Comparison of ENCODE assay signal across 14 cellular contexts in the genomic region with DNA sequence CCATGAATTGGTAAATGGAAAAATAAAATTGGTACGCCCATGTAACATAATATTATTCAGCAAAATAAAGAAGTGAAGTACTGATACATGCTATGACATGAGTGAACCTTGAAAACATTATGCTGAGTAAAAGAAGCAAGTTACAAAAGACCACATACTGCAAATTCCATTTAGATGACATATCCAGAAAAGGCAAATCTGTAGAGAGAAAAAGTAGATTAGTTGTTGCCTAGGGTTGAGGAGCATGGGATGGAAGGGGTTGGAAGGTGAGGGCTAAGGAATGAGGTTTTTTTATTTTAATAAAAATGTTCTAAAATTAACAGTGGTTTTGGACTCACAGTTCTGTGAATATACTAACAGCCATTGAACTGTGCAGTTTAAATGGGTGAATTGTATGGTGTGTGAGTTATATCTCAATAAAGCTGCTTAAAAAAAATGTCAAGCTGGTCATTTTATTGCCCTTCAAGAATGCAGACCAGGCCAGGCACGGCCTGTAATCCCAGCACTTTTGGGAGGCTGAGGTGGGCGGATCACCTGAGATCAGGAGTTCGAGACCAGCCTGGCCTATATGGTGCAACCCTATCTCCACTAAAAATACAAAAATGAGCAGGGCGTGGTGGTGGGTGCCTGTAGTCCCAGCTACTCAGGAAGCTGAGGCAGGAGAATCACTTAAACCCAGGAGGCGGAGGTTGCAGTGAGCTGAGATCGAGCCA.
DNase-seq lines count a peak whose midpoint lies in the region; ATAC-seq and TF ChIP-seq lines count a peak whose summit lies in the region.
"Had no signal": no experiment of that assay in that cellular context is flagged by ENCODE, and none has a peak within 500 bp of the region (broad histone marks: within the 10 kb centered on the region; RNA-seq: fewer than 3 reads in every experiment).

No MANE protein-coding gene starts in this region.

- H3K4me1 ChIP-seq in ACC112 (ENCODE audit: control insufficient read depth, insufficient read depth, low read length, unreplicated experiment) = peaks cover 61% of the 10 kb centered on the region

- H3K27ac Mint-ChIP-seq in stimulated activated memory B cell treated with anti-CD40 and anti-IgM and Interleukin-4, amounts not matched to agents 10 μg/mL and 1 μg/mL and 100 μg/mL, for 72 hours = no peak overlapping the region
- H3K27ac Mint-ChIP-seq: activated naive CD4-positive, alpha-beta T cell treated with anti-CD3 and anti-CD28 coated beads, Interleukin-2, amount 50 U/mL, for 24 hours; endodermal cell had no signal

- H3K4me3 Mint-ChIP-seq in stimulated activated memory B cell treated with anti-CD40 and anti-IgM and Interleukin-4, amounts not matched to agents 10 μg/mL and 1 μg/mL and 100 μg/mL, for 72 hours = no peak overlapping the region
- H3K4me3 Mint-ChIP-seq: activated naive CD4-positive, alpha-beta T cell treated with anti-CD3 and anti-CD28 coated beads, Interleukin-2, amount 50 U/mL, for 24 hours; endodermal cell had no signal

- H3K36me3 Mint-ChIP-seq in stimulated activated memory B cell treated with anti-CD40 and anti-IgM and Interleukin-4, amounts not matched to agents 10 μg/mL and 1 μg/mL and 100 μg/mL, for 72 hours = no peaks in the 10 kb centered on the region
- H3K36me3 Mint-ChIP-seq: activated naive CD4-positive, alpha-beta T cell treated with anti-CD3 and anti-CD28 coated beads, Interleukin-2, amount 50 U/mL, for 24 hours had no signal

- peak overlapping the region; percentile 19 for H2AFZ ChIP-seq in ACC112 (ENCODE audit: low read length, unreplicated experiment)

- H3K4me3 ChIP-seq in ACC112 (ENCODE audit: low read depth, low read length) = no peak overlapping the region
- H3K4me3 ChIP-seq in astrocyte of the spinal cord (ENCODE audit: low read depth, low read length) = no peak overlapping the region
- H3K4me3 ChIP-seq: BLaER1, ovary had no signal

- peaks cover 21% of the 10 kb centered on the region for H3K4me1 Mint-ChIP-seq in stimulated activated memory B cell treated with anti-CD40 and anti-IgM and Interleukin-4, amounts not matched to agents 10 μg/mL and 1 μg/mL and 100 μg/mL, for 72 hours

- no peaks in the 10 kb centered on the region for H3K79me2 ChIP-seq in ACC112 (ENCODE audit: control insufficient read depth, insufficient read depth, low read length, unreplicated experiment)

- DNase-seq in HS-5 (ENCODE audit: low read depth) (peak; percentile 90), astrocyte of the spinal cord (ENCODE audit: low read depth, low spot score) (peak; percentile 87), iris pigment epithelial cell (ENCODE audit: low read depth) (peak; percentile 93), NCI-H2227 treated with DMSO at 0.1 percent for 48 hours (lab: John Stamatoyannopoulos, UW) (no peak)
- DNase-seq: endodermal cell, NCI-H2081, ovary had no signal

- no peak for TF ChIP-seq CTCF in astrocyte of the spinal cord (IDR thresholded peaks at IDR 0.05; ENCODE audit: low read depth, low read length)

- no peaks in the 10 kb centered on the region for H3K36me3 ChIP-seq in ACC112 (ENCODE audit: insufficient read depth, low read length)
- H3K36me3 ChIP-seq: BLaER1, ovary had no signal

- H3K27me3 ChIP-seq in ACC112 (ENCODE audit: insufficient read depth, low read length) = no peaks in the 10 kb centered on the region
- H3K27me3 ChIP-seq: BLaER1, ovary had no signal

- ATAC-seq in HG02970 (IDR thresholded peaks at IDR 0.05; ENCODE audit: low FRiP score, unreplicated experiment) = no peak
- ATAC-seq in stimulated activated memory B cell treated with anti-CD40 and anti-IgM and Interleukin-4, amounts not matched to agents 10 μg/mL and 1 μg/mL and 100 μg/mL, for 72 hours = no peak
- no peak for ATAC-seq in HG03196 (IDR thresholded peaks at IDR 0.05; ENCODE audit: unreplicated experiment)
- ATAC-seq: Panc1 had no signal

- H3K9me3 Mint-ChIP-seq in stimulated activated memory B cell treated with anti-CD40 and anti-IgM and Interleukin-4, amounts not matched to agents 10 μg/mL and 1 μg/mL and 100 μg/mL, for 72 hours = no peaks in the 10 kb centered on the region
- H3K9me3 Mint-ChIP-seq: activated naive CD4-positive, alpha-beta T cell treated with anti-CD3 and anti-CD28 coated beads, Interleukin-2, amount 50 U/mL, for 24 hours; endodermal cell had no signal

- H3K27ac ChIP-seq in ACC112 (ENCODE audit: low read depth, low read length) = peak overlapping the region; percentile 79
- H3K27ac ChIP-seq: BLaER1, ovary had no signal

- in situ Hi-C loops in astrocyte of the spinal cord (cut with HindIII; ENCODE audit: low sequenced_read_pairs) = no loop called here

- H3K27me3 Mint-ChIP-seq in stimulated activated memory B cell treated with anti-CD40 and anti-IgM and Interleukin-4, amounts not matched to agents 10 μg/mL and 1 μg/mL and 100 μg/mL, for 72 hours = peaks cover 20% of the 10 kb centered on the region
- H3K27me3 Mint-ChIP-seq: activated naive CD4-positive, alpha-beta T cell treated with anti-CD3 and anti-CD28 coated beads, Interleukin-2, amount 50 U/mL, for 24 hours had no signal
